Comparison of ENCODE assay signal across 19 cellular contexts in the genomic region with DNA sequence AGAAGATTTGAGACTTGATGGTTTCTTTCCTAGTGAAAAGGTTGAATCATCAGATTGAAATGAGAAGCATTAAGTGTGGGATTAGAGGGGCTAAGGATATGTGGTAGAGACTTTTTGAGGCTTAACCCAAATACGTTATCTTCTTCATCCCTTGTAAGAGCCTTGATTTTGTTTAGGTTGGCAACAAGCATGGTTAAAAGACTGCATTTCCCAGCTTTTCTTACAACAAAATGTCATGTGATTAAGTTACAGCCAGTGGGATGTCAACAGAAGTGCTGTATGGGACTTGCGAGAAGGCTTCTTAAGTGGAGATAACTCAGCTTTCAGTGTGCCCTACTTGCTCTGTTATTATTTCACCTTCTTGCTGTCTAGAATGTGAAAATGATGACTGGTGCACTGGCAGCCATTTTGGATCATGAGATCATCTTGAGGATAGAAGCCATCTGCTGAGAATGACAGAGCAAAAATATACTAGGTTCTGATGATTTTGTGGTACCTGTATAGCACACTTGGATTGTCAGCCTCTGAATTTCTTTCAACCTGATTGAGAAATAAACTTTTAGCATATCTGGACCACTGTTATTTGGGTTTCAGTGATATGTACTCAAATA. TPM values are rescaled to one million over a fixed set of nuclear protein-coding genes. Genes with fewer than 3 reads are reported as not detected.
DNase-seq lines count a peak whose midpoint lies in the region; FAIRE-seq and TF ChIP-seq lines count a peak whose summit lies in the region.
"Had no signal": no experiment of that assay in that cellular context is flagged by ENCODE, and none has a peak within 500 bp of the region (broad histone marks: within the 10 kb centered on the region; RNA-seq: fewer than 3 reads in every experiment).

No MANE protein-coding gene starts in this region.

- no peaks in the 10 kb centered on the region for H3K9me3 ChIP-seq in astrocyte (ENCODE audit: insufficient read depth, low read depth, low read length)
- H3K9me3 ChIP-seq: Caco-2 had no signal

- peak overlapping the region; percentile 29 for H3K27ac ChIP-seq in astrocyte (ENCODE audit: low read depth, low read length)

- H3K9me3 Mint-ChIP-seq in astrocyte (ENCODE audit: unreplicated experiment) (peaks cover 2% of the 10 kb centered on the region), nephron progenitor cell (no peaks in the 10 kb centered on the region)

- H3K4me3 ChIP-seq in astrocyte (ENCODE audit: insufficient read depth, low read depth, low read length) = no peak overlapping the region

- H3K36me3 ChIP-seq in astrocyte (ENCODE audit: insufficient read depth, low read length) = no peaks in the 10 kb centered on the region

- peak overlapping the region; percentile 80 for H3K27ac Mint-ChIP-seq in astrocyte (ENCODE audit: unreplicated experiment)
- H3K27ac Mint-ChIP-seq in nephron progenitor cell = no peak overlapping the region
- H3K27ac Mint-ChIP-seq: CD4-positive, alpha-beta T cell had no signal

- DNase-seq in NCI-H524 (lab: John Stamatoyannopoulos, UW) (peak; percentile 9 to 31), NCI-H524 treated with DMSO at 0.1 percent for 48 hours (lab: John Stamatoyannopoulos, UW) (no peak), astrocyte (ENCODE audit: low read depth) (peak; percentile 84), iris pigment epithelial cell (ENCODE audit: low read depth) (peak; percentile 98), GM10248 (ENCODE audit: extremely low spot score) (no peak), pons (ENCODE audit: low spot score) (no peak), nephron progenitor cell (no peak)
- DNase-seq in activated naive CD4-positive, alpha-beta T cell (lab: John Stamatoyannopoulos, UW) = no peak
- DNase-seq: Caco-2; CD4-positive, alpha-beta T cell; DMS79; MM.1S; NCI-H1092; NCI-H146; NCI-H2029 treated with DMSO at 0.1 percent for 48 hours; NCI-H2171; NCI-H446; Right ventricle myocardium superior had no signal

- POLR2A ChIA-PET in GM10248 (lab: Yijun Ruan, JAX) = no interaction called here

- no peaks in the 10 kb centered on the region for H3K79me2 ChIP-seq in astrocyte (ENCODE audit: insufficient read depth, low read length)

- no peaks in the 10 kb centered on the region for H4K20me1 ChIP-seq in astrocyte (ENCODE audit: insufficient read depth, low read length)

- H3K4me1 ChIP-seq in astrocyte (ENCODE audit: insufficient read depth, low read length) = peaks cover 7% of the 10 kb centered on the region
- H3K4me1 ChIP-seq: Caco-2 had no signal

- H3K4me1 Mint-ChIP-seq in astrocyte (ENCODE audit: low read depth, unreplicated experiment) (peaks cover 7% of the 10 kb centered on the region), nephron progenitor cell (no peaks in the 10 kb centered on the region)

- H3K4me3 Mint-ChIP-seq in astrocyte (ENCODE audit: unreplicated experiment) (no peak overlapping the region), nephron progenitor cell (no peak overlapping the region)
- H3K4me3 Mint-ChIP-seq: CD4-positive, alpha-beta T cell had no signal

- H3K27me3 Mint-ChIP-seq in astrocyte (ENCODE audit: low read depth, unreplicated experiment) (no peaks in the 10 kb centered on the region), nephron progenitor cell (ENCODE audit: low read depth, poor library complexity) (peaks cover 9% of the 10 kb centered on the region)

- H3K4me2 ChIP-seq in astrocyte (ENCODE audit: low read length) = peak overlapping the region; percentile 23

- H3K27me3 ChIP-seq in astrocyte (ENCODE audit: insufficient read depth, low read length) = no peaks in the 10 kb centered on the region

- no peaks in the 10 kb centered on the region for H3K36me3 Mint-ChIP-seq in astrocyte (ENCODE audit: low read depth, unreplicated experiment)
- no peaks in the 10 kb centered on the region for H3K36me3 Mint-ChIP-seq in nephron progenitor cell (ENCODE audit: low read depth)

- TF ChIP-seq CTCF in astrocyte (IDR thresholded peaks at IDR 0.05; ENCODE audit: insufficient read depth, low read depth, low read length) (no peak), GM10248 (IDR thresholded peaks at IDR 0.05; ENCODE audit: control extremely low read depth, extremely low read depth, low read depth, missing control alignments) (no peak), nephron progenitor cell (IDR thresholded peaks at IDR 0.05) (no peak)

- peak; percentile 37 for FAIRE-seq in astrocyte (lab: Jason Lieb, UNC)
- FAIRE-seq: A204.1 had no signal

- no peak overlapping the region for H3K9ac ChIP-seq in astrocyte (ENCODE audit: low read length)

- CTCF ChIA-PET in GM10248 (lab: Yijun Ruan, JAX) = interaction anchor here (1.8 to 2.0 kb wide), 2 partner anchors 11 to 47 kb away, joined by 5 read pairs; no protein-coding TSS in a partner anchor

- H2AFZ ChIP-seq in astrocyte (ENCODE audit: low read depth, low read length) = peak overlapping the region; percentile 48

RNA-seq across cellular contexts. Expression of gene GNG12, which starts 41.3 kb away (rescaled TPM):
- total RNA-seq in astrocyte = 96.8 and 101 TPM in 2 replicates
- total RNA-seq: CD4-positive, alpha-beta T cell had no signal

Comparison
In these comparisons a context has a peak if more than half of its experiments do, and no peak if none do; other contexts are left out.
1. DNase-seq: peak in NCI-H524 (2 of 2), astrocyte (single experiment) and iris pigment epithelial cell (single experiment); none in NCI-H524 treated with DMSO at 0.1 percent for 48 hours (single experiment), GM10248 (single experiment), activated naive CD4-positive, alpha-beta T cell (0 of 4), pons (single experiment) and nephron progenitor cell (single experiment).